Comparison of ENCODE assay signal across 20 cellular contexts in genomic region chr6:39366875-39367618, GRCh38. TPM values are rescaled to one million over a fixed set of nuclear protein-coding genes. Genes with fewer than 3 reads are reported as not detected.
A peak's percentile ranks its signal among the peaks of the same experiment; 100 is the strongest.
DNase-seq lines count a peak whose midpoint lies in the region; ATAC-seq and TF ChIP-seq lines count a peak whose summit lies in the region.
"Had no signal": no experiment of that assay in that cellular context is flagged by ENCODE, and none has a peak within 500 bp of the region (broad histone marks: within the 10 kb centered on the region; RNA-seq: fewer than 3 reads in every experiment).

No MANE protein-coding gene starts in this region.

- TF ChIP-seq CTCF in adrenal gland (IDR thresholded peaks at IDR 0.05): no peak
- TF ChIP-seq CTCF in thyroid gland (IDR thresholded peaks at IDR 0.05): no peak

- WGBS in adrenal gland, 4 donors: 39 to 56% (median 49%) methylated on average over 8 to 9 of the region's 9 CpGs
- WGBS in thyroid gland, 2 donors: 53 to 65% methylated on average over 8 to 9 of the region's 9 CpGs

- H3K4me1 ChIP-seq in adrenal gland (replicated peaks in 1 of 2) (peaks cover 9 to 11% of the 10 kb centered on the region in 2 donors), thyroid gland (peaks cover 19 to 34% of the 10 kb centered on the region in 2 donors)

- H3K27me3 ChIP-seq in adrenal gland (no peaks in the 10 kb centered on the region), thyroid gland (no peaks in the 10 kb centered on the region)
- H3K27me3 ChIP-seq: SJCRH30, tibial artery had no signal

- H3K4me3 ChIP-seq in adrenal gland: no peak overlapping the region
- no peak overlapping the region for H3K4me3 ChIP-seq in thyroid gland (replicated peaks in 1 of 3)
- H3K4me3 ChIP-seq: SJCRH30, tibial artery had no signal

- intact Hi-C loops in adrenal gland (cut with DNase I): loop anchor here in 1 of 2 donors (10.0 kb wide), 1 partner anchor 518 kb away; no protein-coding TSS in a partner anchor
- intact Hi-C loops in thyroid gland (cut with DNase I): loop anchor here (10.0 kb wide), 1 partner anchor 428 kb away; the partner anchor contains the start of gene DAAM2

- H3K27ac Mint-ChIP-seq in stimulated activated naive CD8-positive, alpha-beta T cell treated with anti-CD3 and anti-CD28 coated beads, Interleukin-15, amount 100 ng/mL, for 72 hours: no peak overlapping the region
- H3K27ac Mint-ChIP-seq in immature natural killer cell: no peak overlapping the region
- H3K27ac Mint-ChIP-seq: dendritic cell treated with granulocyte-macrophage colony-stimulating factor and Interleukin-4, amounts not matched to agents 40 ng/mL and 50 ng/mL, for 4 days had no signal

- H3K27ac ChIP-seq in adrenal gland (peak overlapping the region in 4 of 5 donors; percentile 8 to 82 (median 33)), thyroid gland (peak overlapping the region in 1 of 3 donors; percentile 5)
- H3K27ac ChIP-seq: SJCRH30, tibial artery had no signal

- H3K36me3 Mint-ChIP-seq in immature natural killer cell: no peaks in the 10 kb centered on the region

- peaks cover 1% of the 10 kb centered on the region for H3K4me1 Mint-ChIP-seq in stimulated activated naive CD8-positive, alpha-beta T cell treated with anti-CD3 and anti-CD28 coated beads, Interleukin-15, amount 100 ng/mL, for 72 hours
- H3K4me1 Mint-ChIP-seq in immature natural killer cell: peaks cover 0 to 2% of the 10 kb centered on the region in 2 donors

- H3K36me3 ChIP-seq in adrenal gland (replicated peaks in 1 of 2) (no peaks in the 10 kb centered on the region), thyroid gland (no peaks in the 10 kb centered on the region)
- H3K36me3 ChIP-seq: SJCRH30, tibial artery had no signal

- no peak for DNase-seq in stimulated activated naive CD8-positive, alpha-beta T cell treated with anti-CD3 and anti-CD28 coated beads, Interleukin-15, Interleukin-2, amounts not matched to agents 100 U/mL and 50 U/mL, for 24 hours
- no peak for DNase-seq in stimulated activated naive CD8-positive, alpha-beta T cell treated with anti-CD3 and anti-CD28 coated beads, Interleukin-15, amount 100 ng/mL, for 72 hours
- peak; percentile 74 to 91 (median 85) for DNase-seq in adrenal gland
- peak; percentile 67 for DNase-seq in inferior parietal cortex (ENCODE audit: extremely low spot score)
- peak; percentile 35 to 43 for DNase-seq in thyroid gland
- DNase-seq in HUDEP-2 (lab: John Stamatoyannopoulos, UW; ENCODE audit: unreplicated experiment in 76 of 76): no peak
- no peak for DNase-seq in NCI-H82 (lab: John Stamatoyannopoulos, UW)
- DNase-seq in immature natural killer cell: no peak
- DNase-seq: activated CD4-positive, alpha-beta T cell treated with anti-CD3 and anti-CD28 coated beads for 1 hour; activated gamma-delta T cell; aorta; H7; MM.1S; SJCRH30; T-helper 9 cell; tibial artery had no signal

- H3K9me3 Mint-ChIP-seq in stimulated activated naive CD8-positive, alpha-beta T cell treated with anti-CD3 and anti-CD28 coated beads, Interleukin-15, amount 100 ng/mL, for 72 hours: no peaks in the 10 kb centered on the region
- no peaks in the 10 kb centered on the region for H3K9me3 Mint-ChIP-seq in immature natural killer cell
- H3K9me3 Mint-ChIP-seq: dendritic cell treated with granulocyte-macrophage colony-stimulating factor and Interleukin-4, amounts not matched to agents 40 ng/mL and 50 ng/mL, for 4 days had no signal

- ATAC-seq in stimulated activated naive CD8-positive, alpha-beta T cell treated with anti-CD3 and anti-CD28 coated beads, Interleukin-15, Interleukin-2, amounts not matched to agents 100 U/mL and 50 U/mL, for 24 hours: peak; percentile 5
- no peak for ATAC-seq in stimulated activated naive CD8-positive, alpha-beta T cell treated with anti-CD3 and anti-CD28 coated beads, Interleukin-15, amount 100 ng/mL, for 72 hours

- H3K9me3 ChIP-seq in adrenal gland (replicated peaks in 1 of 3) (no peaks in the 10 kb centered on the region), thyroid gland (no peaks in the 10 kb centered on the region)
- H3K9me3 ChIP-seq: SJCRH30, tibial artery had no signal

- no peak overlapping the region for H3K4me3 Mint-ChIP-seq in stimulated activated naive CD8-positive, alpha-beta T cell treated with anti-CD3 and anti-CD28 coated beads, Interleukin-15, amount 100 ng/mL, for 72 hours
- no peak overlapping the region for H3K4me3 Mint-ChIP-seq in immature natural killer cell
- H3K4me3 Mint-ChIP-seq: dendritic cell treated with granulocyte-macrophage colony-stimulating factor and Interleukin-4, amounts not matched to agents 40 ng/mL and 50 ng/mL, for 4 days had no signal

- TF ChIP-seq POLR2A in adrenal gland (IDR thresholded peaks at IDR 0.05) (no peak), thyroid gland (IDR thresholded peaks at IDR 0.05) (no peak)

- H3K27me3 Mint-ChIP-seq in stimulated activated naive CD8-positive, alpha-beta T cell treated with anti-CD3 and anti-CD28 coated beads, Interleukin-15, amount 100 ng/mL, for 72 hours: peaks cover 9% of the 10 kb centered on the region
- peaks cover 1 to 14% (median 7%) of the 10 kb centered on the region in 3 donors for H3K27me3 Mint-ChIP-seq in immature natural killer cell (ENCODE audit: low read depth in 3 of 3)

RNA-seq across cellular contexts. Expression of gene KCNK16, which starts 44.5 kb away (rescaled TPM):
- total RNA-seq in adrenal gland: not detected
- not detected for polyA plus RNA-seq in adrenal gland
- total RNA-seq in thyroid gland: under 1 TPM in 1 of 4 donors, not detected in 3; 0.88 TPM
- not detected for polyA plus RNA-seq in immature natural killer cell
- total RNA-seq: aorta, epithelial cell of proximal tubule, H7, HT1080, mesenteric fat pad, SJCRH30 had no signal
- polyA plus RNA-seq: aorta had no signal

RNA-seq across cellular contexts. Expression of gene KCNK17, which starts 52.8 kb away (rescaled TPM):
- total RNA-seq in adrenal gland (under 1 TPM in 1 of 8 donors, not detected in 7; 0.36 TPM), thyroid gland (10 to 100 TPM in 1 of 4 donors, 1 to 10 TPM in 3; 1.1 to 11.5 (median 4.5) TPM)
- polyA plus RNA-seq in adrenal gland (under 1 TPM; 0.10 to 0.16 (median 0.11) TPM), immature natural killer cell (1 to 10 TPM in 1 of 3 donors, under 1 TPM in 1, not detected in 1; 0.53 to 1.1 TPM)
- total RNA-seq: epithelial cell of proximal tubule, HT1080, SJCRH30 had no signal

Comparison
In these comparisons a context has a peak if more than half of its experiments do, and no peak if none do; other contexts are left out.
1. DNase-seq: peak in adrenal gland (7 of 7), inferior parietal cortex (single experiment) and thyroid gland (2 of 2); none in stimulated activated naive CD8-positive, alpha-beta T cell treated with anti-CD3 and anti-CD28 coated beads, Interleukin-15, Interleukin-2, amounts not matched to agents 100 U/mL and 50 U/mL, for 24 hours (single experiment), stimulated activated naive CD8-positive, alpha-beta T cell treated with anti-CD3 and anti-CD28 coated beads, Interleukin-15, amount 100 ng/mL, for 72 hours (0 of 2), HUDEP-2 (0 of 76), NCI-H82 (single experiment) and immature natural killer cell (0 of 3).